ENCODE assay signal across 1 cellular context in genomic region chr7:75896803-75897327, GRCh38.
TF ChIP-seq lines count a peak whose summit lies in the region.

No MANE protein-coding gene starts in this region.

TF ChIP-seq in HepG2, 621 proteins besides CTCF, POLR2A, EP300 and RAD21 (continued from another document and continues in another):
- TF ChIP-seq ZNF879 (CRISPR knock-in tag; IDR thresholded peaks at IDR 0.05) (no peak), ZBTB49 (CRISPR knock-in tag; IDR thresholded peaks at IDR 0.05; ENCODE audit: borderline replicate concordance) (no peak), ZNF121 (CRISPR knock-in tag; IDR thresholded peaks at IDR 0.05) (0 out of 2 replicates have a peak, but pooled peaks have one; percentile 16), FOSL2 (CRISPR knock-in tag; IDR thresholded peaks at IDR 0.05) (no peak), ZNF513 (CRISPR knock-in tag; conservative IDR thresholded peaks at IDR 0.05) (no peak), ZBTB4 (CRISPR knock-in tag; IDR thresholded peaks at IDR 0.05; ENCODE audit: borderline replicate concordance) (peak; percentile 85; the same call in 1 of the 2 replicates), ZFYVE20 (CRISPR knock-in tag; IDR thresholded peaks at IDR 0.05; ENCODE audit: borderline replicate concordance, low read depth) (no peak), TARDBP (CRISPR knock-in tag; IDR thresholded peaks at IDR 0.05) (peak; percentile 64; the same call in 1 of the 2 replicates), FOXK1 (CRISPR knock-in tag; IDR thresholded peaks at IDR 0.05; ENCODE audit: borderline replicate concordance, low read depth) (no peak), CENPBD1 (CRISPR knock-in tag; IDR thresholded peaks at IDR 0.05; ENCODE audit: borderline replicate concordance, low read depth) (no peak), GZF1 (CRISPR knock-in tag; IDR thresholded peaks at IDR 0.05) (no peak), GLI4 (CRISPR knock-in tag; IDR thresholded peaks at IDR 0.05; ENCODE audit: borderline replicate concordance) (0 out of 2 replicates have a peak, but pooled peaks have one; percentile 34), ZSCAN5A (CRISPR knock-in tag; IDR thresholded peaks at IDR 0.05; ENCODE audit: borderline replicate concordance) (no peak), MLXIP (CRISPR knock-in tag; IDR thresholded peaks at IDR 0.05; ENCODE audit: borderline replicate concordance) (no peak), MXD4 (CRISPR knock-in tag; IDR thresholded peaks at IDR 0.05) (no peak), KLF6 (CRISPR knock-in tag; IDR thresholded peaks at IDR 0.05) (no peak), ZNF800 (CRISPR knock-in tag; IDR thresholded peaks at IDR 0.05) (no peak), GFI1 (CRISPR knock-in tag; IDR thresholded peaks at IDR 0.05; ENCODE audit: borderline replicate concordance) (peak; percentile 95), BCL6 (CRISPR knock-in tag; IDR thresholded peaks at IDR 0.05) (0 out of 2 replicates have a peak, but pooled peaks have one; percentile 11), GATAD1 (CRISPR knock-in tag; IDR thresholded peaks at IDR 0.05) (0 out of 2 replicates have a peak, but pooled peaks have one; percentile 9), PRDM4 (CRISPR knock-in tag; IDR thresholded peaks at IDR 0.05; ENCODE audit: borderline replicate concordance) (no peak), KLF15 (CRISPR knock-in tag; IDR thresholded peaks at IDR 0.05; ENCODE audit: borderline replicate concordance) (no peak), ZNF691 (CRISPR knock-in tag; IDR thresholded peaks at IDR 0.05; ENCODE audit: borderline replicate concordance, low read depth) (no peak), KLF12 (CRISPR knock-in tag; IDR thresholded peaks at IDR 0.05; ENCODE audit: borderline replicate concordance) (no peak), ZBTB38 (CRISPR knock-in tag; IDR thresholded peaks at IDR 0.05) (peak; percentile 59; the same call in 1 of the 2 replicates), ZNF383 (CRISPR knock-in tag; IDR thresholded peaks at IDR 0.05; ENCODE audit: borderline replicate concordance) (no peak), MYNN (CRISPR knock-in tag; IDR thresholded peaks at IDR 0.05; ENCODE audit: low read depth) (no peak), ZNF598 (CRISPR knock-in tag; IDR thresholded peaks at IDR 0.05; ENCODE audit: borderline replicate concordance) (no peak), MTF1 (CRISPR knock-in tag; IDR thresholded peaks at IDR 0.05) (no peak), AHDC1 (CRISPR knock-in tag; IDR thresholded peaks at IDR 0.05; ENCODE audit: borderline replicate concordance) (peak; percentile 69; the same call in 1 of the 2 replicates), ZNF460 (CRISPR knock-in tag; IDR thresholded peaks at IDR 0.05; ENCODE audit: borderline replicate concordance) (no peak)
